ENCODE assay signal across 19 cellular contexts in the genomic region with DNA sequence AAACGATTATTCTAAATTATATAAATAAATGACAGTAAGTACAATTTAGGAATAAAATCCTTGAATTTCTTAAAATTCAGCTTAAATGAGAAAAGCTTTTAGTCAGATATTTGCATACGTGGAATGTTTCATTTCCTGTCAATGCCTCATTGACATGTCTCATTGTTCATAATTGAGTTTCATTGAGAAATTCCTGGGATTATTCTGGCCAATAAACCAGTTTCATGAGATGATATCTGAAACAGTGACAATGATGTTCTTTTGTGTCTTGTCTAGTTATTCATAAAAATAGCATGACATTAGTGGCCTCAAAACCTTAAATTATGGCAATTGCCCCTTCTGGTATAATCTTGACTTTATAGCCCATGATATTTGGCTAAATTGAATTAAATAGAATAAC.
A peak's percentile ranks its signal among the peaks of the same experiment; 100 is the strongest.
DNase-seq lines count a peak whose midpoint lies in the region; FAIRE-seq and TF ChIP-seq lines count a peak whose summit lies in the region.
"Had no signal": no experiment of that assay in that cellular context is flagged by ENCODE, and none has a peak within 500 bp of the region (broad histone marks: within the 10 kb centered on the region; RNA-seq: fewer than 3 reads in every experiment).

No MANE protein-coding gene starts in this region.

- no peak overlapping the region for H3K9ac ChIP-seq in mammary epithelial cell (ENCODE audit: insufficient read depth, low read length)
- peak overlapping the region; percentile 10 for H3K9ac ChIP-seq in adipocyte (ENCODE audit: low read length)
- H3K9ac ChIP-seq in MM.1S (ENCODE audit: low read length), result no peak overlapping the region

- no TSS peak for BruUV-seq in mammary epithelial cell (replicated peaks; lab: Mats Ljungman, UMichigan)

- H3K27me3 ChIP-seq in mammary epithelial cell (ENCODE audit: insufficient read depth, low read length) (no peaks in the 10 kb centered on the region), breast epithelium (no peaks in the 10 kb centered on the region), adipocyte (replicated peaks; ENCODE audit: control insufficient read depth, insufficient read depth, low read length) (no peaks in the 10 kb centered on the region), MM.1S (replicated peaks; ENCODE audit: insufficient read depth, low read length) (no peaks in the 10 kb centered on the region)
- H3K27me3 ChIP-seq: BE2C had no signal

- no peak overlapping the region for H2AFZ ChIP-seq in mammary epithelial cell (ENCODE audit: low read depth, low read length)
- no peak overlapping the region for H2AFZ ChIP-seq in MM.1S (ENCODE audit: low read length)

- H3K4me3 Mint-ChIP-seq in type B pancreatic cell, result no peak overlapping the region
- H3K4me3 Mint-ChIP-seq: CD4-positive, alpha-beta memory T cell; IgD-negative memory B cell had no signal

- H3K4me2 ChIP-seq in mammary epithelial cell (ENCODE audit: insufficient read depth, low read depth, low read length) (no peak overlapping the region), MM.1S (ENCODE audit: low read depth, low read length) (no peak overlapping the region)

- TF ChIP-seq POLR2A in breast epithelium (IDR thresholded peaks at IDR 0.05), result no peak

- H3K36me3 ChIP-seq in mammary epithelial cell (ENCODE audit: insufficient read depth, low read length) (no peaks in the 10 kb centered on the region), breast epithelium (no peaks in the 10 kb centered on the region), adipocyte (ENCODE audit: control insufficient read depth, insufficient read depth, low read length, severe bottlenecking) (no peaks in the 10 kb centered on the region), MM.1S (replicated peaks; ENCODE audit: insufficient read depth, low read length) (no peaks in the 10 kb centered on the region)
- H3K36me3 ChIP-seq: BE2C, HAP-1 had no signal

- WGBS in mammary epithelial cell (ENCODE audit: low coverage, missing lambda C conversion rate), result 90% methylated on average over 2 of the region's 2 CpGs

- H3K79me2 ChIP-seq in mammary epithelial cell (ENCODE audit: insufficient read depth, low read length) (no peaks in the 10 kb centered on the region), MM.1S (ENCODE audit: low read length) (no peaks in the 10 kb centered on the region)

- DNase-seq in mammary epithelial cell (peak; percentile 14), breast epithelium (ENCODE audit: low spot score in 2 of 2) (no peak), HS-5 (ENCODE audit: low read depth) (peak; percentile 8), adipocyte (ENCODE audit: low read depth) (no peak), MM.1S (no peak), type B pancreatic cell (ENCODE audit: extremely low spot score, unreplicated experiment) (no peak), urothelium cell line (ENCODE audit: low spot score) (no peak)
- no peak for DNase-seq in activated CD4-positive, alpha-beta T cell treated with anti-CD3 and anti-CD28 coated beads for 4 hours
- DNase-seq: BE2C; CD4-positive, alpha-beta memory T cell; COR-L47; DMS153; DMS79 treated with DMSO at 0.1 percent for 48 hours had no signal

- H3K27ac ChIP-seq in mammary epithelial cell (ENCODE audit: insufficient read depth, low read depth, low read length) (no peak overlapping the region), breast epithelium (no peak overlapping the region), MM.1S (ENCODE audit: low read length) (no peak overlapping the region)
- H3K27ac ChIP-seq: C4-2B had no signal

- H3K27me3 Mint-ChIP-seq in type B pancreatic cell, result no peaks in the 10 kb centered on the region
- H3K27me3 Mint-ChIP-seq: CD4-positive, alpha-beta memory T cell; IgD-negative memory B cell had no signal

- H3K4me1 ChIP-seq in mammary epithelial cell (ENCODE audit: insufficient read depth, low read length) (no peaks in the 10 kb centered on the region), breast epithelium (no peaks in the 10 kb centered on the region), adipocyte (ENCODE audit: control insufficient read depth, insufficient read depth, low read length) (peaks cover 8% of the 10 kb centered on the region), MM.1S (ENCODE audit: low read length) (peaks cover 32% of the 10 kb centered on the region)
- H3K4me1 ChIP-seq: BE2C, HAP-1 had no signal

- intact Hi-C loops in mammary epithelial cell (cut with micrococcal nuclease) (no loop called here), breast epithelium (cut with DNase I; ENCODE audit: low total_unique reads) (no loop called here)

- H3K9me2 ChIP-seq in MM.1S (replicated peaks; ENCODE audit: insufficient read depth, low read length), result no peaks in the 10 kb centered on the region

- in situ Hi-C loops in mammary epithelial cell (cut with MboI; ENCODE audit: low sequenced_read_pairs in 2 of 2), result no loop called here

- H3K9me3 ChIP-seq in mammary epithelial cell (replicated peaks; ENCODE audit: insufficient read depth, low read length) (no peaks in the 10 kb centered on the region), breast epithelium (peaks cover 0 to 8% of the 10 kb centered on the region in 2 donors), adipocyte (ENCODE audit: control insufficient read depth, low read length) (no peaks in the 10 kb centered on the region), MM.1S (replicated peaks; ENCODE audit: insufficient read depth, low read length) (no peaks in the 10 kb centered on the region)
- H3K9me3 ChIP-seq: BE2C, HAP-1 had no signal

- H3K36me3 Mint-ChIP-seq in type B pancreatic cell, result no peaks in the 10 kb centered on the region
- H3K36me3 Mint-ChIP-seq: CD4-positive, alpha-beta memory T cell; IgD-negative memory B cell had no signal

- FAIRE-seq in urothelium cell line (lab: Jason Lieb, UNC), result no peak
- FAIRE-seq: D721Med, GM12891, H1 had no signal

- TF ChIP-seq CTCF in mammary epithelial cell (conservative IDR thresholded peaks at IDR 0.05 in 1 of 2, IDR thresholded peaks at IDR 0.05 in 1 of 2; ENCODE audit: extremely low read depth in 1 of 2, insufficient read depth in 1 of 2, low read depth in 1 of 2, low read length in 2 of 2), result no peak
- TF ChIP-seq CTCF in breast epithelium (IDR thresholded peaks at IDR 0.05), result no peak
- no peak for TF ChIP-seq CTCF in MM.1S (IDR thresholded peaks at IDR 0.05; ENCODE audit: low read length)
- TF ChIP-seq CTCF in type B pancreatic cell (conservative IDR thresholded peaks at IDR 0.05), result no peak

- no peak overlapping the region for H3K27ac Mint-ChIP-seq in type B pancreatic cell
- H3K27ac Mint-ChIP-seq: CD4-positive, alpha-beta memory T cell; IgD-negative memory B cell had no signal

- CTCF ChIA-PET in mammary epithelial cell (lab: Charles Lee; ENCODE audit: low non-redundant PET), result no interaction called here

- dilution Hi-C loops in mammary epithelial cell (cut with HindIII; ENCODE audit: low sequenced_read_pairs), result no loop called here

- H3K4me3 ChIP-seq in mammary epithelial cell (replicated peaks in 1 of 3; ENCODE audit: insufficient read depth in 1 of 3, low read depth in 2 of 3, low read length in 3 of 3), result no peak overlapping the region
- H3K4me3 ChIP-seq in breast epithelium, result no peak overlapping the region
- no peak overlapping the region for H3K4me3 ChIP-seq in adipocyte (ENCODE audit: low read length)
- H3K4me3 ChIP-seq in MM.1S (ENCODE audit: low read length), result no peak overlapping the region
- H3K4me3 ChIP-seq: HAP-1 had no signal

- no peaks in the 10 kb centered on the region for H3K4me1 Mint-ChIP-seq in type B pancreatic cell (ENCODE audit: unreplicated experiment)
- H3K4me1 Mint-ChIP-seq: CD4-positive, alpha-beta memory T cell; IgD-negative memory B cell had no signal

- H3F3A ChIP-seq in MM.1S (ENCODE audit: insufficient read depth, low read length), result peaks cover 6% of the 10 kb centered on the region; the same call in 1 of the 2 replicates

- no peaks in the 10 kb centered on the region for H4K20me1 ChIP-seq in mammary epithelial cell (ENCODE audit: insufficient read depth, low read length)
- H4K20me1 ChIP-seq in MM.1S (ENCODE audit: insufficient read depth, low read length), result no peaks in the 10 kb centered on the region

- no peaks in the 10 kb centered on the region for H3K9me3 Mint-ChIP-seq in type B pancreatic cell

Comparison
In these comparisons a context has a peak if more than half of its experiments do, and no peak if none do; other contexts are left out.
1. DNase-seq: peak in mammary epithelial cell (single experiment) and HS-5 (single experiment); none in breast epithelium (0 of 2), adipocyte (single experiment), MM.1S (single experiment), type B pancreatic cell (single experiment), urothelium cell line (single experiment) and activated CD4-positive, alpha-beta T cell treated with anti-CD3 and anti-CD28 coated beads for 4 hours (0 of 2).